In the genomic region with DNA sequence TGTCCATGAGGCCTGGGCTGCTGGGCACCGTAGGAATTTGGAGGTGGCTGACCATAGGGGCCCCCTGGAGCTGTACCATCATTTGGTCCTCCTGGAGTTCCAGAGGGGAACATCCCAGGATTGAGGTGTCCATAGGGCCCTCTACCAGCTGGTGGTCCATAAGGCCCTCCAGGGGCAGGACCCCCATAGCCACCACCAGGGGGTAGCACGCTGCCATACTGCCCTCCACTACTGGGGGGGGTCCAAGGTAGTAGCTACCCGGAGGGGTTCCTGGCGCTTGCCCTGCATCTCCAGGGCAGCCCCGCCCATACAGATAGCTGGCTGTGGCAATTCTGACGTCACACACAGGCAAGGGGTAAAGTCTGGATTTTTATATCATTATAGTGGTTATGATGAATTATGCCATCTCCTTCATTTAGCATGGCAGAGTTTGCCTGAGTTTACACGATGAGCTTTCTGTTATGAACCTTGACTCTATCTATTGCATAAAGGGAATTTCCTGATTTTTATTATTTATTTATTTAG, we compare ENCODE assay signal across 21 cellular contexts. TPM values are rescaled to one million over a fixed set of nuclear protein-coding genes. Genes with fewer than 3 reads are reported as not detected.
A peak's percentile ranks its signal among the peaks of the same experiment; 100 is the strongest.
DNase-seq lines count a peak whose midpoint lies in the region; ATAC-seq and TF ChIP-seq lines count a peak whose summit lies in the region.
"Had no signal": no experiment of that assay in that cellular context is flagged by ENCODE, and none has a peak within 500 bp of the region (broad histone marks: within the 10 kb centered on the region; RNA-seq: fewer than 3 reads in every experiment).

No MANE protein-coding gene starts in this region.

- H3K4me1 Mint-ChIP-seq in HFFc6 (ENCODE audit: low read depth), result peaks cover 5% of the 10 kb centered on the region; the same call in 1 of the 2 replicates

- TF ChIP-seq CTCF in HFFc6 (IDR thresholded peaks at IDR 0.05) (peak; percentile 35; the same call in 1 of the 2 replicates), epithelial cell of proximal tubule (conservative IDR thresholded peaks at IDR 0.05; ENCODE audit: low read depth, low read length) (peak; percentile 10), retinal pigment epithelial cell (conservative IDR thresholded peaks at IDR 0.05; ENCODE audit: low read depth, low read length) (peak; percentile 15), coronary artery (IDR thresholded peaks at IDR 0.05) (no peak)

- ATAC-seq in GM21515 (IDR thresholded peaks at IDR 0.05; ENCODE audit: unreplicated experiment) (no peak), HG03354 (IDR thresholded peaks at IDR 0.05; ENCODE audit: poor library complexity, severe bottlenecking, unreplicated experiment) (no peak)
- ATAC-seq: esophagus mucosa had no signal

- peaks cover 30% of the 10 kb centered on the region for H3K36me3 Mint-ChIP-seq in HFFc6 (ENCODE audit: low read depth)

- H3K27ac ChIP-seq in coronary artery, result no peak overlapping the region
- H3K27ac ChIP-seq: SJCRH30, skin epidermis, upper lobe of left lung had no signal

- no peaks in the 10 kb centered on the region for H3K27me3 Mint-ChIP-seq in HFFc6 (ENCODE audit: insufficient read depth)
- H3K27me3 Mint-ChIP-seq: activated CD4-positive, alpha-beta T cell treated with anti-CD3 and anti-CD28 coated beads, Interleukin-2, amount 10 ng/mL, durations not matched to agents 24 days and 14 days; activated naive CD4-positive, alpha-beta T cell treated with anti-CD3 and anti-CD28 coated beads, Interleukin-2, amount 50 U/mL, for 24 hours; brain had no signal

- DNase-seq in D341Med (ENCODE audit: low spot score) (peak; percentile 39), HFFc6 (no peak), epithelial cell of proximal tubule (ENCODE audit: low read depth) (no peak), retinal pigment epithelial cell (ENCODE audit: low read depth) (no peak), coronary artery (ENCODE audit: low spot score) (no peak)
- DNase-seq: activated CD4-positive, alpha-beta T cell treated with anti-CD3 and anti-CD28 coated beads, Interleukin-2, amount 10 ng/mL, durations not matched to agents 24 days and 14 days; activated T-cell treated with anti-CD3 and anti-CD28 coated beads for 4 hours; DMS79 treated with DMSO at 0.1 percent for 48 hours; mesenchymal stem cell; NCI-H1436; NCI-H345; SJCRH30; stimulated activated naive CD4-positive, alpha-beta T cell; T-helper 9 cell; upper lobe of left lung had no signal

- H3K4me3 ChIP-seq in epithelial cell of proximal tubule (ENCODE audit: low read depth, low read length), result no peak overlapping the region
- H3K4me3 ChIP-seq in retinal pigment epithelial cell (ENCODE audit: low read length), result no peak overlapping the region
- no peak overlapping the region for H3K4me3 ChIP-seq in coronary artery
- H3K4me3 ChIP-seq: SJCRH30, skin epidermis, upper lobe of left lung had no signal

- no peak overlapping the region for H3K4me3 Mint-ChIP-seq in HFFc6
- H3K4me3 Mint-ChIP-seq: activated CD4-positive, alpha-beta T cell treated with anti-CD3 and anti-CD28 coated beads, Interleukin-2, amount 10 ng/mL, durations not matched to agents 24 days and 14 days; activated naive CD4-positive, alpha-beta T cell treated with anti-CD3 and anti-CD28 coated beads, Interleukin-2, amount 50 U/mL, for 24 hours; brain had no signal

- no peaks in the 10 kb centered on the region; the same call in 1 of the 2 replicates for H3K9me3 Mint-ChIP-seq in HFFc6
- H3K9me3 Mint-ChIP-seq: activated CD4-positive, alpha-beta T cell treated with anti-CD3 and anti-CD28 coated beads, Interleukin-2, amount 10 ng/mL, durations not matched to agents 24 days and 14 days had no signal

- H3K27ac Mint-ChIP-seq in HFFc6, result no peak overlapping the region
- H3K27ac Mint-ChIP-seq: activated CD4-positive, alpha-beta T cell treated with anti-CD3 and anti-CD28 coated beads, Interleukin-2, amount 10 ng/mL, durations not matched to agents 24 days and 14 days; activated naive CD4-positive, alpha-beta T cell treated with anti-CD3 and anti-CD28 coated beads, Interleukin-2, amount 50 U/mL, for 24 hours; brain had no signal

RNA-seq across cellular contexts. Expression of gene MDM4, which starts 13.2 kb away (rescaled TPM):
- 10 to 100 TPM; 21.9 to 28.1 (median 22.7) TPM for total RNA-seq in HFFc6 (2021; fragmentation: NEBNext Ultra II Directional; extraction: Animal tissue kit (Norgen Biotek cat#: 25700))
- total RNA-seq in epithelial cell of proximal tubule, result 6.1 and 11.2 TPM in 2 replicates

RNA-seq across cellular contexts. Expression of gene PIK3C2B, which starts 34.8 kb away (rescaled TPM):
- 1 to 10 TPM; 1.6 to 3.2 (median 2.0) TPM for total RNA-seq in HFFc6 (2021; fragmentation: NEBNext Ultra II Directional; extraction: Animal tissue kit (Norgen Biotek cat#: 25700))
- total RNA-seq in epithelial cell of proximal tubule, result 1.0 and 2.1 TPM in 2 replicates
